In genomic region chr3:38030126-38031021, GRCh38 we compare ENCODE assay signal across 1 cellular context.
TF ChIP-seq lines count a peak whose summit lies in the region.

No MANE protein-coding gene starts in this region.

TF ChIP-seq in H1, 55 proteins besides CTCF, POLR2A, EP300 and RAD21:
- TF ChIP-seq SUZ12 (IDR thresholded peaks at IDR 0.05; ENCODE audit: low read length) (peak; percentile 23; the same call in 1 of the 2 replicates), JUND (IDR thresholded peaks at IDR 0.05; ENCODE audit: low read length) (no peak)
